In the genomic region with DNA sequence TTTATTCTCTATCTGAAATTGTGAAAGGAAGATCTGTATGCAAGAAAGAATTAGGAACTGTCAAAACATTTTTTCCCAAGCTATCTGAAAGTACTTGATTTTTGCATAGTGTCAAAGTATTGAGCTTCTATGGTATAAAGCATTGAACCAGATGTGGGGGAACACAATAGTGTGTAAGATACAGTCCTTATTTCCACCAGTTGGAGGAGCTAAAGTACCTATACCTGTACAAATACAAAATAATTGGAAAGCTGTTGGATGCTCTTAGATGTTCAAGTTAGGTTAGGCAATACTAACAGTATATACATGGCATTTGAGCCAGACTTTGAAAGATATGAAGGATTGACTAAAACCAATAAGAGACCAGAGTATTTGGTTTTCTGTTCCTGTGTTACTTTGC, we compare ENCODE assay signal across 9 cellular contexts.
DNase-seq lines count a peak whose midpoint lies in the region; ATAC-seq and TF ChIP-seq lines count a peak whose summit lies in the region.
"Had no signal": no experiment of that assay in that cellular context is flagged by ENCODE, and none has a peak within 500 bp of the region (broad histone marks: within the 10 kb centered on the region; RNA-seq: fewer than 3 reads in every experiment).

No MANE protein-coding gene starts in this region.

- H3K4me3 ChIP-seq in left lung = no peak overlapping the region
- H3K4me3 ChIP-seq: BLaER1 had no signal

- no peaks in the 10 kb centered on the region for H3K27me3 ChIP-seq in left lung
- H3K27me3 ChIP-seq: BLaER1 had no signal

- intact Hi-C loops in left lung (cut with DNase I) = no loop called here

- no peaks in the 10 kb centered on the region for H3K4me1 ChIP-seq in left lung
- H3K4me1 ChIP-seq: BLaER1 had no signal

- DNase-seq in NCI-H748 (lab: John Stamatoyannopoulos, UW; ENCODE audit: unreplicated experiment) = peak; percentile 28
- no peak for DNase-seq in NCI-H748 treated with DMSO at 0.1 percent for 48 hours (lab: John Stamatoyannopoulos, UW)
- DNase-seq in SK-MEL-5 (ENCODE audit: low read depth, low spot score) = peak; percentile 19
- DNase-seq in left lung = no peak
- no peak for DNase-seq in NCI-H1092 treated with DMSO at 0.1 percent for 48 hours (lab: John Stamatoyannopoulos, UW)
- no peak for DNase-seq in NCI-H2227 (lab: John Stamatoyannopoulos, UW; ENCODE audit: unreplicated experiment)
- no peak for DNase-seq in mesenteric fat pad (ENCODE audit: low spot score)

- TF ChIP-seq CTCF in left lung (IDR thresholded peaks at IDR 0.05) = no peak

- no peaks in the 10 kb centered on the region for H3K9me3 ChIP-seq in left lung
- H3K9me3 ChIP-seq: BLaER1 had no signal

- no peaks in the 10 kb centered on the region for H3K36me3 ChIP-seq in left lung
- H3K36me3 ChIP-seq: BLaER1 had no signal

- ATAC-seq in HG02870 (IDR thresholded peaks at IDR 0.05; ENCODE audit: unreplicated experiment) (peak; percentile 71), left lung (peak; percentile 44)

- H3K27ac ChIP-seq in left lung = no peak overlapping the region
- H3K27ac ChIP-seq: BLaER1 had no signal

- in situ Hi-C loops in SK-MEL-5 (cut with HindIII; ENCODE audit: low pct_unique_long_range_greater_than_20kb, low sequenced_read_pairs) = no loop called here

Comparison
In these comparisons a context has a peak if more than half of its experiments do, and no peak if none do; other contexts are left out.
1. DNase-seq: peak in NCI-H748 (single experiment) and SK-MEL-5 (single experiment); none in NCI-H748 treated with DMSO at 0.1 percent for 48 hours (single experiment), left lung (0 of 2), NCI-H1092 treated with DMSO at 0.1 percent for 48 hours (single experiment), NCI-H2227 (single experiment) and mesenteric fat pad (single experiment).